ENCODE assay signal across 16 cellular contexts in the genomic region with DNA sequence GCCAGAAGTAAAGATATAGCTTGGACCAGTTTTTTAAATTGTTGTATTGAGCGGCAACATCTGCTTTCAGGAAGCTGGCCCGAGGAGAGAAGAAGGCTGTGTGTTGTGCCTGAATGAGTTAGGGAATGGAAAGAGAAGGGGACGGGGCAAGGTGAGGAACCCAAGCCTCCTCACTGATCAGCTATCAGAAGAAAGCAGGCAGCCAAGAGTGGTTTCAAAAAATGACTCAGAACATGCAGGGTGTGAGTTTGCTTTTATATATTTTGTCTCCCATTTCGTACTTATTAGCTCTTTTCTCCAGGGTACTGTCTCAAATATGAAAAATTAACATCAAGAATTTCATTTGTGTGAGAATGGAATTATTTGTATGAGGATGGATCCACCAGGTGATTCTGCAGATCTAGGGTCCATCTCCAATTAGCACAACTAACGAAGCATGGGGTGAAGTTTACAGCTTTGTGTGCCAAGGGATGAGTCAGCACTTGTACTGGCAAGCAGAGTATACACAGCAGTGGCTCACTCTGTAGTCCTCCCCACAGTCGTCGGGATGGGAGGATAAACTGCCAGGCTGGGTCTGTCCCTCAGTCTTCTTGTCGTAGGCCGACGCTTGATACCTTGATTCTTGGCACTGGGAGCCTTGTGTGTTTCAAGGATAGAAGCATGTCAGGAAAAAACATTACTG.
DNase-seq lines count a peak whose midpoint lies in the region; TF ChIP-seq lines count a peak whose summit lies in the region.
"Had no signal": no experiment of that assay in that cellular context is flagged by ENCODE, and none has a peak within 500 bp of the region (broad histone marks: within the 10 kb centered on the region; RNA-seq: fewer than 3 reads in every experiment).

No MANE protein-coding gene starts in this region.

- no peak overlapping the region for H3K4me3 ChIP-seq in MG63
- H3K4me3 ChIP-seq in choroid plexus epithelial cell (ENCODE audit: low read depth, low read length) = no peak overlapping the region
- no peak overlapping the region for H3K4me3 ChIP-seq in prostate gland
- H3K4me3 ChIP-seq: Peyer's patch, tibial nerve had no signal

- no peaks in the 10 kb centered on the region for H3K9me3 Mint-ChIP-seq in nephron progenitor cell

- no peaks in the 10 kb centered on the region for H3K4me1 ChIP-seq in prostate gland (replicated peaks)
- H3K4me1 ChIP-seq: parathyroid adenoma, Peyer's patch, tibial nerve had no signal

- no peak for TF ChIP-seq CTCF in choroid plexus epithelial cell (conservative IDR thresholded peaks at IDR 0.05; ENCODE audit: low read depth, low read length)
- TF ChIP-seq CTCF in nephron progenitor cell (IDR thresholded peaks at IDR 0.05) = no peak
- no peak for TF ChIP-seq CTCF in prostate gland (IDR thresholded peaks at IDR 0.05)

- H3K27me3 ChIP-seq in MG63 = no peaks in the 10 kb centered on the region
- H3K27me3 ChIP-seq in prostate gland (replicated peaks; ENCODE audit: insufficient read depth) = no peaks in the 10 kb centered on the region
- H3K27me3 ChIP-seq: Peyer's patch, tibial nerve had no signal

- H3K9me3 ChIP-seq in MG63 = no peaks in the 10 kb centered on the region
- no peaks in the 10 kb centered on the region for H3K9me3 ChIP-seq in prostate gland
- H3K9me3 ChIP-seq: Peyer's patch, tibial nerve had no signal

- H3K36me3 ChIP-seq in MG63 (peaks cover 27% of the 10 kb centered on the region), prostate gland (no peaks in the 10 kb centered on the region)
- H3K36me3 ChIP-seq: Peyer's patch, tibial nerve had no signal

- intact Hi-C loops in prostate gland (cut with DNase I) = no loop called here

- H3K4me1 Mint-ChIP-seq in nephron progenitor cell = peaks cover 15% of the 10 kb centered on the region

- no peaks in the 10 kb centered on the region for H3K36me3 Mint-ChIP-seq in nephron progenitor cell (ENCODE audit: low read depth)

- no peak for TF ChIP-seq POLR2A in prostate gland (IDR thresholded peaks at IDR 0.05)

- DNase-seq in ELR (ENCODE audit: low read depth) = peak; percentile 5
- DNase-seq in MG63 = peak; percentile 79
- DNase-seq in choroid plexus epithelial cell (ENCODE audit: low read depth) = peak; percentile 28
- no peak for DNase-seq in nephron progenitor cell
- DNase-seq in islet precursor cell = no peak
- no peak for DNase-seq in SKM-1 (lab: John Stamatoyannopoulos, UW; ENCODE audit: unreplicated experiment)
- DNase-seq in NCI-H69 (lab: John Stamatoyannopoulos, UW) = no peak
- no peak for DNase-seq in prostate gland (ENCODE audit: low spot score)
- DNase-seq: DMS79; effector CD8-positive, alpha-beta T cell; KG1; NCI-H146; NCI-H510A; Peyer's patch had no signal

- no peak overlapping the region for H3K27ac ChIP-seq in prostate gland
- H3K27ac ChIP-seq: parathyroid adenoma, Peyer's patch, tibial nerve had no signal

- H3K27ac Mint-ChIP-seq in nephron progenitor cell = peak overlapping the region; percentile 37

- H3K27me3 Mint-ChIP-seq in nephron progenitor cell (ENCODE audit: low read depth, poor library complexity) = peaks cover 5% of the 10 kb centered on the region

- H3K4me3 Mint-ChIP-seq in nephron progenitor cell = no peak overlapping the region

- 70% methylated on average over 10 of the region's 10 CpGs for WGBS in prostate gland

Comparison
In these comparisons a context has a peak if more than half of its experiments do, and no peak if none do; other contexts are left out.
1. DNase-seq: peak in ELR (single experiment), MG63 (single experiment) and choroid plexus epithelial cell (single experiment); none in nephron progenitor cell (single experiment), islet precursor cell (single experiment), SKM-1 (single experiment), NCI-H69 (single experiment) and prostate gland (single experiment).